In the genomic region with DNA sequence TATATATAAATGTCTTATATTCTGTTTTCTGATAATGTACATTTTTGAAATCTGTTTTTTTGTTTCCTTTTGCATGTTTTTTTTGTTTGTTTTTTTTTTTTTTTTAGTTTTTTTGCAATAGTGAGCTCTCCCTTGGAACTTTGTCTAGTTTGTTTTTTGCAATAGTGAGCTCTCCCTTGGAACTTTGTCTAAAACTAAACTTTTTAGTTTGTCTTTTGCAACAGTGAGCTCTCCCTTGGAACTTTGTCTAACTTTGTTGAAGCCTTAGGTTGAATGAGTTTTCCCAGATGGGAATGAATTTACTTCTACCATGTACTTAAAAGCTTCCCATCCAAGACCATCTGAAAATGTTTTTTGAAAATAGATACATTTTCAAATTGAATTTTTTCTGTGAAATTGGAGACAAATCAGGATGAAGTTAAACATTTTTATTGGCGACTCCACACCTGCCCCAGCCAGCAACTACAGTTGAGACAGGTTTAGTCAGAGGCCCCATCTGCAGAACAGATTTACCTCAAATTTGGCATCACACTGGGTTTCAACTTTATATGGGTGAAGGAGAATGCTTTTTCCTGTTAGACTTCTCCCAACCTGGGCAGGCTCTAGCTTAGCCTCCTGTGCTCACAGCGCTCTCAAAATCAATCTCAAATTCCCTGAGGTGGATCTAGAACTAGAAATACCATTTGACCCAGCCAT, we compare ENCODE assay signal across 11 cellular contexts. TPM values are rescaled to one million over a fixed set of nuclear protein-coding genes. Genes with fewer than 3 reads are reported as not detected.
"Had no signal": no experiment of that assay in that cellular context is flagged by ENCODE, and none has a peak within 500 bp of the region (broad histone marks: within the 10 kb centered on the region; RNA-seq: fewer than 3 reads in every experiment).

No MANE protein-coding gene starts in this region.

- H3K27ac Mint-ChIP-seq: HFFc6 had no signal

- DNase-seq: GM23248, GOT3, H7, HFFc6, KBM-7 had no signal

- H3K9me3 ChIP-seq: HAP-1 had no signal

- H3K4me3 ChIP-seq: GM23248, HAP-1 had no signal

- H3K27me3 Mint-ChIP-seq: IgD-negative memory B cell had no signal

- H3K27ac ChIP-seq: GM23248, HL-60 had no signal

- ATAC-seq: HCT116 had no signal

- H3K9me3 Mint-ChIP-seq: HFFc6, IgD-negative memory B cell had no signal

- H3K4me3 Mint-ChIP-seq: HFFc6, IgD-negative memory B cell had no signal

RNA-seq across cellular contexts. Expression of gene SLC9B1, which starts 41.1 kb away (rescaled TPM):
- total RNA-seq: GM23248, H4, H7, HT1080 had no signal
